Comparison of ENCODE assay signal across 2 cellular contexts in the genomic region with DNA sequence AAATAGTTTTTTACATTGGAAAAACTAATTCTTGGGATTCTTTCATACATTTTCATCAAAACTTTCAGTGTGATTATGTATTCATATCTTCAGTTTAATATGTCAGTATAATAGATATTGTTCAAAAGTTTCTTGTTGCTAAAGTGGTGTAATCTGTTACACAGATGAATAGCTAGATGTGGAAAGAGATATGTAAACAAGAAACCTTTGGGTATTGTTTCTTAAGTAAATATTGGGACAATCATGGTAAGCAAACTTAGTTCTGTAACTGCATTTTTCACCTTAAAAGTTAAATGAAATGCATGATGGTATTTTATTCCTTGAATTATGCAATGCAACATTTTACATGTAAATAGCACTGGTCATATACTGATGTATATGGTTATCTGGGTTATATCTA.
TF ChIP-seq lines count a peak whose summit lies in the region.

No MANE protein-coding gene starts in this region.

TF ChIP-seq in A549, 52 proteins besides CTCF, POLR2A, EP300 and RAD21:
- no peak for TF ChIP-seq HOXB5 (CRISPR knock-in tag; IDR thresholded peaks at IDR 0.05)
- no peak for TF ChIP-seq SREBF2 (IDR thresholded peaks at IDR 0.05)
- no peak for TF ChIP-seq TP53 (CRISPR knock-in tag; IDR thresholded peaks at IDR 0.05)
- no peak for TF ChIP-seq MAZ (IDR thresholded peaks at IDR 0.05; ENCODE audit: borderline replicate concordance, low read depth, low read length)
- TF ChIP-seq BHLHE40 (IDR thresholded peaks at IDR 0.05; ENCODE audit: low read depth, low read length), result no peak
- TF ChIP-seq ZSCAN20 (CRISPR knock-in tag; IDR thresholded peaks at IDR 0.05), result no peak
- TF ChIP-seq PBX3 (IDR thresholded peaks at IDR 0.05), result no peak
- peak; percentile 46 to 51 for TF ChIP-seq CEBPB (IDR thresholded peaks at IDR 0.05)
- no peak for TF ChIP-seq NFE2L2 (conservative IDR thresholded peaks at IDR 0.05; ENCODE audit: low read length)

TF ChIP-seq in HepG2, 621 proteins besides CTCF, POLR2A, EP300 and RAD21 (continues in another document):
- TF ChIP-seq, protein P1, sequence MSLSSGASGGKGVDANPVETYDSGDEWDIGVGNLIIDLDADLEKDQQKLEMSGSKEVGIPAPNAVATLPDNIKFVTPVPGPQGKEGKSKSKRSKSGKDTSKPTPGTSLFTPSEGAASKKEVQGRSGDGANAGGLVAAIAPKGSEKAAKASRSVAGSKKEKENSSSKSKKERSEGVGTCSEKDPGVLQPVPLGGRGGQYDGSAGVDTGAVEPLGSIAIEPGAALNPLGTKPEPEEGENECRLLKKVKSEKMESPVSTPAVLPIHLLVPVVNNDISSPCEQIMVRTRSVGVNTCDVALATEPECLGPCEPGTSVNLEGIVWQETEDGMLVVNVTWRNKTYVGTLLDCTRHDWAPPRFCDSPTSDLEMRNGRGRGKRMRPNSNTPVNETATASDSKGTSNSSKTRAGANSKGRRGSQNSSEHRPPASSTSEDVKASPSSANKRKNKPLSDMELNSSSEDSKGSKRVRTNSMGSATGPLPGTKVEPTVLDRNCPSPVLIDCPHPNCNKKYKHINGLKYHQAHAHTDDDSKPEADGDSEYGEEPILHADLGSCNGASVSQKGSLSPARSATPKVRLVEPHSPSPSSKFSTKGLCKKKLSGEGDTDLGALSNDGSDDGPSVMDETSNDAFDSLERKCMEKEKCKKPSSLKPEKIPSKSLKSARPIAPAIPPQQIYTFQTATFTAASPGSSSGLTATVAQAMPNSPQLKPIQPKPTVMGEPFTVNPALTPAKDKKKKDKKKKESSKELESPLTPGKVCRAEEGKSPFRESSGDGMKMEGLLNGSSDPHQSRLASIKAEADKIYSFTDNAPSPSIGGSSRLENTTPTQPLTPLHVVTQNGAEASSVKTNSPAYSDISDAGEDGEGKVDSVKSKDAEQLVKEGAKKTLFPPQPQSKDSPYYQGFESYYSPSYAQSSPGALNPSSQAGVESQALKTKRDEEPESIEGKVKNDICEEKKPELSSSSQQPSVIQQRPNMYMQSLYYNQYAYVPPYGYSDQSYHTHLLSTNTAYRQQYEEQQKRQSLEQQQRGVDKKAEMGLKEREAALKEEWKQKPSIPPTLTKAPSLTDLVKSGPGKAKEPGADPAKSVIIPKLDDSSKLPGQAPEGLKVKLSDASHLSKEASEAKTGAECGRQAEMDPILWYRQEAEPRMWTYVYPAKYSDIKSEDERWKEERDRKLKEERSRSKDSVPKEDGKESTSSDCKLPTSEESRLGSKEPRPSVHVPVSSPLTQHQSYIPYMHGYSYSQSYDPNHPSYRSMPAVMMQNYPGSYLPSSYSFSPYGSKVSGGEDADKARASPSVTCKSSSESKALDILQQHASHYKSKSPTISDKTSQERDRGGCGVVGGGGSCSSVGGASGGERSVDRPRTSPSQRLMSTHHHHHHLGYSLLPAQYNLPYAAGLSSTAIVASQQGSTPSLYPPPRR (CRISPR knock-in tag; IDR thresholded peaks at IDR 0.05; ENCODE audit: borderline replicate concordance), result 0 out of 2 replicates have a peak, but pooled peaks have one; percentile 20
- TF ChIP-seq HMG20A (CRISPR knock-in tag; IDR thresholded peaks at IDR 0.05; ENCODE audit: borderline replicate concordance) (peak; percentile 84), NR2F1 (CRISPR knock-in tag; IDR thresholded peaks at IDR 0.05) (peak in 1 of 2 experiments; percentile 22; a peak in 1 of 4 replicates), ZNF383 (CRISPR knock-in tag; IDR thresholded peaks at IDR 0.05; ENCODE audit: borderline replicate concordance) (no peak), CREM (IDR thresholded peaks at IDR 0.05) (0 out of 2 replicates have a peak, but pooled peaks have one; percentile 33), CREM (CRISPR knock-in tag; IDR thresholded peaks at IDR 0.05) (no peak), ZNF331 (CRISPR knock-in tag; IDR thresholded peaks at IDR 0.05) (no peak), FOXJ3 (CRISPR knock-in tag; IDR thresholded peaks at IDR 0.05; ENCODE audit: borderline replicate concordance) (peak; percentile 30; the same call in 1 of the 2 replicates), NCOA2 (CRISPR knock-in tag; IDR thresholded peaks at IDR 0.05) (peak; percentile 65), ZNF143 (CRISPR knock-in tag; IDR thresholded peaks at IDR 0.05) (no peak), NFIC (IDR thresholded peaks at IDR 0.05; ENCODE audit: low read length) (peak; percentile 45; the same call in 1 of the 2 replicates), FOSL2 (CRISPR knock-in tag; IDR thresholded peaks at IDR 0.05) (no peak), FOXP1 (IDR thresholded peaks at IDR 0.05) (peak; percentile 68), FOXP1 (CRISPR knock-in tag; IDR thresholded peaks at IDR 0.05) (peak; percentile 83), TBX3 (IDR thresholded peaks at IDR 0.05; ENCODE audit: borderline replicate concordance) (peak; percentile 91), ZNF160 (CRISPR knock-in tag; IDR thresholded peaks at IDR 0.05) (no peak), SOX6 (IDR thresholded peaks at IDR 0.05) (no peak), SOX6 (CRISPR knock-in tag; IDR thresholded peaks at IDR 0.05) (peak; percentile 77; the same call in 1 of the 2 replicates), SIX1 (CRISPR knock-in tag; IDR thresholded peaks at IDR 0.05; ENCODE audit: borderline replicate concordance) (peak; percentile 25; the same call in 1 of the 2 replicates), GATAD2A (CRISPR knock-in tag; IDR thresholded peaks at IDR 0.05) (peak; percentile 83), HOXD1 (CRISPR knock-in tag; IDR thresholded peaks at IDR 0.05) (no peak), CEBPB (IDR thresholded peaks at IDR 0.05; ENCODE audit: borderline replicate concordance, low read depth, low read length) (peak; percentile 89), ZNF724P (CRISPR knock-in tag; IDR thresholded peaks at IDR 0.05; ENCODE audit: borderline replicate concordance) (no peak), ZNF124 (CRISPR knock-in tag; IDR thresholded peaks at IDR 0.05) (no peak), ATF4 (CRISPR knock-in tag; IDR thresholded peaks at IDR 0.05) (peak in 1 of 2 experiments; percentile 47; a peak in 2 of 4 replicates), BRD4 (CRISPR knock-in tag; IDR thresholded peaks at IDR 0.05) (no peak), AHDC1 (CRISPR knock-in tag; IDR thresholded peaks at IDR 0.05; ENCODE audit: borderline replicate concordance) (peak; percentile 53; the same call in 1 of the 2 replicates), MIER3 (CRISPR knock-in tag; IDR thresholded peaks at IDR 0.05; ENCODE audit: borderline replicate concordance) (0 out of 2 replicates have a peak, but pooled peaks have one; percentile 27), ZSCAN9 (CRISPR knock-in tag; IDR thresholded peaks at IDR 0.05; ENCODE audit: borderline replicate concordance) (no peak), SIX4 (CRISPR knock-in tag; IDR thresholded peaks at IDR 0.05) (peak; percentile 32; the same call in 1 of the 2 replicates), CEBPG (CRISPR knock-in tag; IDR thresholded peaks at IDR 0.05) (peak; percentile 68), FOXA3 (CRISPR knock-in tag; IDR thresholded peaks at IDR 0.05) (peak; percentile 98), RARA (CRISPR knock-in tag; IDR thresholded peaks at IDR 0.05) (peak; percentile 42), SOX13 (IDR thresholded peaks at IDR 0.05) (peak; percentile 74; the same call in 1 of the 2 replicates), SOX13 (CRISPR knock-in tag; conservative IDR thresholded peaks at IDR 0.05 in 1 of 2, IDR thresholded peaks at IDR 0.05 in 1 of 2) (peak in 1 of 2 experiments; percentile 98; a peak in 2 of 4 replicates), HNRNPUL1 (IDR thresholded peaks at IDR 0.05; ENCODE audit: low read depth, low read length) (no peak), ZNF12 (CRISPR knock-in tag; IDR thresholded peaks at IDR 0.05) (no peak), CENPX (CRISPR knock-in tag; IDR thresholded peaks at IDR 0.05) (no peak), SOX5 (CRISPR knock-in tag; IDR thresholded peaks at IDR 0.05; ENCODE audit: borderline replicate concordance) (peak; percentile 97), ZBTB7B (CRISPR knock-in tag; IDR thresholded peaks at IDR 0.05) (no peak), MTA1 (CRISPR knock-in tag; IDR thresholded peaks at IDR 0.05; ENCODE audit: borderline replicate concordance) (no peak)
- TF ChIP-seq, protein P2, sequence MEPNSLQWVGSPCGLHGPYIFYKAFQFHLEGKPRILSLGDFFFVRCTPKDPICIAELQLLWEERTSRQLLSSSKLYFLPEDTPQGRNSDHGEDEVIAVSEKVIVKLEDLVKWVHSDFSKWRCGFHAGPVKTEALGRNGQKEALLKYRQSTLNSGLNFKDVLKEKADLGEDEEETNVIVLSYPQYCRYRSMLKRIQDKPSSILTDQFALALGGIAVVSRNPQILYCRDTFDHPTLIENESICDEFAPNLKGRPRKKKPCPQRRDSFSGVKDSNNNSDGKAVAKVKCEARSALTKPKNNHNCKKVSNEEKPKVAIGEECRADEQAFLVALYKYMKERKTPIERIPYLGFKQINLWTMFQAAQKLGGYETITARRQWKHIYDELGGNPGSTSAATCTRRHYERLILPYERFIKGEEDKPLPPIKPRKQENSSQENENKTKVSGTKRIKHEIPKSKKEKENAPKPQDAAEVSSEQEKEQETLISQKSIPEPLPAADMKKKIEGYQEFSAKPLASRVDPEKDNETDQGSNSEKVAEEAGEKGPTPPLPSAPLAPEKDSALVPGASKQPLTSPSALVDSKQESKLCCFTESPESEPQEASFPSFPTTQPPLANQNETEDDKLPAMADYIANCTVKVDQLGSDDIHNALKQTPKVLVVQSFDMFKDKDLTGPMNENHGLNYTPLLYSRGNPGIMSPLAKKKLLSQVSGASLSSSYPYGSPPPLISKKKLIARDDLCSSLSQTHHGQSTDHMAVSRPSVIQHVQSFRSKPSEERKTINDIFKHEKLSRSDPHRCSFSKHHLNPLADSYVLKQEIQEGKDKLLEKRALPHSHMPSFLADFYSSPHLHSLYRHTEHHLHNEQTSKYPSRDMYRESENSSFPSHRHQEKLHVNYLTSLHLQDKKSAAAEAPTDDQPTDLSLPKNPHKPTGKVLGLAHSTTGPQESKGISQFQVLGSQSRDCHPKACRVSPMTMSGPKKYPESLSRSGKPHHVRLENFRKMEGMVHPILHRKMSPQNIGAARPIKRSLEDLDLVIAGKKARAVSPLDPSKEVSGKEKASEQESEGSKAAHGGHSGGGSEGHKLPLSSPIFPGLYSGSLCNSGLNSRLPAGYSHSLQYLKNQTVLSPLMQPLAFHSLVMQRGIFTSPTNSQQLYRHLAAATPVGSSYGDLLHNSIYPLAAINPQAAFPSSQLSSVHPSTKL (CRISPR knock-in tag; IDR thresholded peaks at IDR 0.05), result peak; percentile 84
- TF ChIP-seq, protein P3, sequence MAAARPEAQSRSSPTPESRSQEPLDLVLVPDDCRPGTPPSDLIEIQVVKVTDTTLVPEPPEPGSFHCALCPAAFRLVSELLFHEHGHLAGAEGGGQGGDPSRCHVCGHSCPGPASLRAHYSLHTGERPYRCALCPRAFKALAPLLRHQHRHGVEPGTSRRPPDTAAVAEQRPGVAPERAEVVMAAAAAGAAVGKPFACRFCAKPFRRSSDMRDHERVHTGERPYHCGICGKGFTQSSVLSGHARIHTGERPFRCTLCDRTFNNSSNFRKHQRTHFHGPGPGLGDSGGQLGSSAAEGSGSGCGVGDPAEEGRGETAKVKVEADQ (CRISPR knock-in tag; IDR thresholded peaks at IDR 0.05; ENCODE audit: borderline replicate concordance), result no peak
- TF ChIP-seq, protein P4, sequence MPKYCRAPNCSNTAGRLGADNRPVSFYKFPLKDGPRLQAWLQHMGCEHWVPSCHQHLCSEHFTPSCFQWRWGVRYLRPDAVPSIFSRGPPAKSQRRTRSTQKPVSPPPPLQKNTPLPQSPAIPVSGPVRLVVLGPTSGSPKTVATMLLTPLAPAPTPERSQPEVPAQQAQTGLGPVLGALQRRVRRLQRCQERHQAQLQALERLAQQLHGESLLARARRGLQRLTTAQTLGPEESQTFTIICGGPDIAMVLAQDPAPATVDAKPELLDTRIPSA (CRISPR knock-in tag; IDR thresholded peaks at IDR 0.05; ENCODE audit: borderline replicate concordance), result no peak
